8 cellular contexts compared by ENCODE assay signal in genomic region chr1:155989242-155989991, GRCh38. TPM values are rescaled to one million over a fixed set of nuclear protein-coding genes. Genes with fewer than 3 reads are reported as not detected.
A peak's percentile ranks its signal among the peaks of the same experiment; 100 is the strongest.
DNase-seq lines count a peak whose midpoint lies in the region; ATAC-seq and TF ChIP-seq lines count a peak whose summit lies in the region.

No MANE protein-coding gene starts in this region.

- no peaks in the 10 kb centered on the region for H3K36me3 Mint-ChIP-seq in activated T-cell treated with anti-CD3 and anti-CD28 coated beads, Interleukin-2, amount 50 U/mL, for 24 hours (ENCODE audit: low read depth)
- H3K36me3 Mint-ChIP-seq in naive thymus-derived CD8-positive, alpha-beta T cell = no peaks in the 10 kb centered on the region
- H3K36me3 Mint-ChIP-seq in stimulated activated memory B cell treated with anti-CD40 and anti-IgM and Interleukin-4, amounts not matched to agents 10 μg/mL and 1 μg/mL and 100 μg/mL, for 72 hours = no peaks in the 10 kb centered on the region

- H3K27ac Mint-ChIP-seq in activated T-cell treated with anti-CD3 and anti-CD28 coated beads, Interleukin-2, amount 50 U/mL, for 24 hours = no peak overlapping the region
- peak overlapping the region in 6 of 10 donors; percentile 24 to 83 (median 43) for H3K27ac Mint-ChIP-seq in naive thymus-derived CD8-positive, alpha-beta T cell
- peak overlapping the region; percentile 46 for H3K27ac Mint-ChIP-seq in stimulated activated memory B cell treated with anti-CD40 and anti-IgM and Interleukin-4, amounts not matched to agents 10 μg/mL and 1 μg/mL and 100 μg/mL, for 72 hours

- POLR2A ChIA-PET in naive thymus-derived CD8-positive, alpha-beta T cell (lab: Charles Lee) = interaction anchor here (0.7 to 26.8 kb wide), 6 partner anchors 9 to 78 kb away, joined by 3 to 612 read pairs (median 7); partner anchors contain the start of gene ARHGEF2

- ATAC-seq in naive thymus-derived CD8-positive, alpha-beta T cell = peak; percentile 98 to 99
- ATAC-seq in stimulated activated memory B cell treated with anti-CD40 and anti-IgM and Interleukin-4, amounts not matched to agents 10 μg/mL and 1 μg/mL and 100 μg/mL, for 72 hours = peak; percentile 92
- no peak for ATAC-seq in HG03469 (IDR thresholded peaks at IDR 0.05; ENCODE audit: unreplicated experiment)

- DNase-seq in HPDE6-E6E7 (ENCODE audit: extremely low spot score) = peak; percentile 69
- peak; percentile 90 for DNase-seq in OCI-M1 (lab: John Stamatoyannopoulos, UW)
- peak; percentile 88 for DNase-seq in activated T-cell treated with anti-CD3 and anti-CD28 coated beads, Interleukin-2, amount 50 U/mL, for 24 hours
- peak; percentile 61 for DNase-seq in fibroblast of gingiva (ENCODE audit: low read depth)
- DNase-seq in naive thymus-derived CD8-positive, alpha-beta T cell = peak; percentile 61 to 89 (median 80)

- no peaks in the 10 kb centered on the region for H3K9me3 Mint-ChIP-seq in activated T-cell treated with anti-CD3 and anti-CD28 coated beads, Interleukin-2, amount 50 U/mL, for 24 hours
- H3K9me3 Mint-ChIP-seq in naive thymus-derived CD8-positive, alpha-beta T cell = no peaks in the 10 kb centered on the region
- no peaks in the 10 kb centered on the region for H3K9me3 Mint-ChIP-seq in stimulated activated memory B cell treated with anti-CD40 and anti-IgM and Interleukin-4, amounts not matched to agents 10 μg/mL and 1 μg/mL and 100 μg/mL, for 72 hours

- H3K27me3 Mint-ChIP-seq in activated T-cell treated with anti-CD3 and anti-CD28 coated beads, Interleukin-2, amount 50 U/mL, for 24 hours = no peaks in the 10 kb centered on the region
- H3K27me3 Mint-ChIP-seq in naive thymus-derived CD8-positive, alpha-beta T cell = no peaks in the 10 kb centered on the region
- H3K27me3 Mint-ChIP-seq in stimulated activated memory B cell treated with anti-CD40 and anti-IgM and Interleukin-4, amounts not matched to agents 10 μg/mL and 1 μg/mL and 100 μg/mL, for 72 hours = no peaks in the 10 kb centered on the region

- TF ChIP-seq CTCF in GM12875 (IDR thresholded peaks at IDR 0.05; ENCODE audit: borderline replicate concordance, insufficient read depth, low read depth, low read length) = peak; percentile 96

- H3K4me1 Mint-ChIP-seq in activated T-cell treated with anti-CD3 and anti-CD28 coated beads, Interleukin-2, amount 50 U/mL, for 24 hours (ENCODE audit: low read depth) = peaks cover 17% of the 10 kb centered on the region
- peaks cover 3 to 28% (median 13%) of the 10 kb centered on the region in 4 donors for H3K4me1 Mint-ChIP-seq in naive thymus-derived CD8-positive, alpha-beta T cell
- peaks cover 30% of the 10 kb centered on the region for H3K4me1 Mint-ChIP-seq in stimulated activated memory B cell treated with anti-CD40 and anti-IgM and Interleukin-4, amounts not matched to agents 10 μg/mL and 1 μg/mL and 100 μg/mL, for 72 hours

- H3K4me3 Mint-ChIP-seq in activated T-cell treated with anti-CD3 and anti-CD28 coated beads, Interleukin-2, amount 50 U/mL, for 24 hours = no peak overlapping the region
- H3K4me3 Mint-ChIP-seq in naive thymus-derived CD8-positive, alpha-beta T cell = no peak overlapping the region
- H3K4me3 Mint-ChIP-seq in stimulated activated memory B cell treated with anti-CD40 and anti-IgM and Interleukin-4, amounts not matched to agents 10 μg/mL and 1 μg/mL and 100 μg/mL, for 72 hours = no peak overlapping the region

- no peak overlapping the region for H3K4me3 ChIP-seq in GM12875 (ENCODE audit: low read depth, low read length)

RNA-seq across cellular contexts. Expression of gene ARHGEF2, which starts 11.1 kb away (rescaled TPM):
- 100 to 1,000 TPM; 204 to 210 TPM for total RNA-seq in naive thymus-derived CD8-positive, alpha-beta T cell
- 10 to 100 TPM; 13.8 to 22.0 (median 15.8) TPM for polyA plus RNA-seq in naive thymus-derived CD8-positive, alpha-beta T cell

RNA-seq across cellular contexts. Expression of gene SSR2, which starts 31.3 kb away (rescaled TPM):
- 100 to 1,000 TPM; 199 to 218 TPM for total RNA-seq in naive thymus-derived CD8-positive, alpha-beta T cell
- polyA plus RNA-seq in naive thymus-derived CD8-positive, alpha-beta T cell = 100 to 1,000 TPM; 345 to 396 (median 347) TPM

RNA-seq across cellular contexts. Expression of gene RXFP4, which starts 48.0 kb away (rescaled TPM):
- total RNA-seq in naive thymus-derived CD8-positive, alpha-beta T cell = not detected
- polyA plus RNA-seq in naive thymus-derived CD8-positive, alpha-beta T cell = under 1 TPM in 1 of 3 donors, not detected in 2; 0.46 TPM

RNA-seq across cellular contexts. Expression of gene KHDC4, which starts 55.2 kb away (rescaled TPM):
- total RNA-seq in naive thymus-derived CD8-positive, alpha-beta T cell = 100 to 1,000 TPM; 109 to 110 TPM
- 1 to 10 TPM; 5.0 to 7.2 (median 6.5) TPM for polyA plus RNA-seq in naive thymus-derived CD8-positive, alpha-beta T cell
